Comparison of ENCODE assay signal across 1 cellular context in genomic region chr2:240892925-240893324, GRCh38.
TF ChIP-seq lines count a peak whose summit lies in the region.

No MANE protein-coding gene starts in this region.

TF ChIP-seq in HepG2, 621 proteins besides CTCF, POLR2A, EP300 and RAD21:
- TF ChIP-seq PCBP1 (IDR thresholded peaks at IDR 0.05; ENCODE audit: borderline replicate concordance, low read depth, low read length) (no peak), ZBTB44 (CRISPR knock-in tag; IDR thresholded peaks at IDR 0.05) (no peak), ZFX (CRISPR knock-in tag; IDR thresholded peaks at IDR 0.05; ENCODE audit: low read depth) (peak; percentile 45; the same call in 1 of the 2 replicates), YEATS2 (CRISPR knock-in tag; IDR thresholded peaks at IDR 0.05; ENCODE audit: borderline replicate concordance) (no peak), EEA1 (CRISPR knock-in tag; IDR thresholded peaks at IDR 0.05; ENCODE audit: borderline replicate concordance) (no peak), ZNF496 (CRISPR knock-in tag; IDR thresholded peaks at IDR 0.05; ENCODE audit: insufficient replicate concordance) (no peak), NAIF1 (CRISPR knock-in tag; IDR thresholded peaks at IDR 0.05; ENCODE audit: borderline replicate concordance) (no peak), CEBPG (CRISPR knock-in tag; IDR thresholded peaks at IDR 0.05) (no peak), HNF4G (IDR thresholded peaks at IDR 0.05; ENCODE audit: borderline replicate concordance, low read depth, low read length) (no peak), HNF4G (CRISPR knock-in tag; IDR thresholded peaks at IDR 0.05; ENCODE audit: borderline replicate concordance, low read depth) (no peak), HNRNPLL (IDR thresholded peaks at IDR 0.05; ENCODE audit: low read depth, low read length, poor library complexity, severe bottlenecking) (no peak), ZNF616 (CRISPR knock-in tag; IDR thresholded peaks at IDR 0.05; ENCODE audit: low read depth) (no peak)
- TF ChIP-seq, protein P1, sequence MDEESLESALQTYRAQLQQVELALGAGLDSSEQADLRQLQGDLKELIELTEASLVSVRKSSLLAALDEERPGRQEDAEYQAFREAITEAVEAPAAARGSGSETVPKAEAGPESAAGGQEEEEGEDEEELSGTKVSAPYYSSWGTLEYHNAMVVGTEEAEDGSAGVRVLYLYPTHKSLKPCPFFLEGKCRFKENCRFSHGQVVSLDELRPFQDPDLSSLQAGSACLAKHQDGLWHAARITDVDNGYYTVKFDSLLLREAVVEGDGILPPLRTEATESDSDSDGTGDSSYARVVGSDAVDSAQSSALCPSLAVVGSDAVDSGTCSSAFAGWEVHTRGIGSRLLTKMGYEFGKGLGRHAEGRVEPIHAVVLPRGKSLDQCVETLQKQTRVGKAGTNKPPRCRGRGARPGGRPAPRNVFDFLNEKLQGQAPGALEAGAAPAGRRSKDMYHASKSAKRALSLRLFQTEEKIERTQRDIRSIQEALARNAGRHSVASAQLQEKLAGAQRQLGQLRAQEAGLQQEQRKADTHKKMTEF (CRISPR knock-in tag; IDR thresholded peaks at IDR 0.05), result no peak
- TF ChIP-seq, protein P2, sequence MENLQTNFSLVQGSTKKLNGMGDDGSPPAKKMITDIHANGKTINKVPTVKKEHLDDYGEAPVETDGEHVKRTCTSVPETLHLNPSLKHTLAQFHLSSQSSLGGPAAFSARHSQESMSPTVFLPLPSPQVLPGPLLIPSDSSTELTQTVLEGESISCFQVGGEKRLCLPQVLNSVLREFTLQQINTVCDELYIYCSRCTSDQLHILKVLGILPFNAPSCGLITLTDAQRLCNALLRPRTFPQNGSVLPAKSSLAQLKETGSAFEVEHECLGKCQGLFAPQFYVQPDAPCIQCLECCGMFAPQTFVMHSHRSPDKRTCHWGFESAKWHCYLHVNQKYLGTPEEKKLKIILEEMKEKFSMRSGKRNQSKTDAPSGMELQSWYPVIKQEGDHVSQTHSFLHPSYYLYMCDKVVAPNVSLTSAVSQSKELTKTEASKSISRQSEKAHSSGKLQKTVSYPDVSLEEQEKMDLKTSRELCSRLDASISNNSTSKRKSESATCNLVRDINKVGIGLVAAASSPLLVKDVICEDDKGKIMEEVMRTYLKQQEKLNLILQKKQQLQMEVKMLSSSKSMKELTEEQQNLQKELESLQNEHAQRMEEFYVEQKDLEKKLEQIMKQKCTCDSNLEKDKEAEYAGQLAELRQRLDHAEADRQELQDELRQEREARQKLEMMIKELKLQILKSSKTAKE (CRISPR knock-in tag; IDR thresholded peaks at IDR 0.05; ENCODE audit: borderline replicate concordance), result no peak
- TF ChIP-seq, protein P3, sequence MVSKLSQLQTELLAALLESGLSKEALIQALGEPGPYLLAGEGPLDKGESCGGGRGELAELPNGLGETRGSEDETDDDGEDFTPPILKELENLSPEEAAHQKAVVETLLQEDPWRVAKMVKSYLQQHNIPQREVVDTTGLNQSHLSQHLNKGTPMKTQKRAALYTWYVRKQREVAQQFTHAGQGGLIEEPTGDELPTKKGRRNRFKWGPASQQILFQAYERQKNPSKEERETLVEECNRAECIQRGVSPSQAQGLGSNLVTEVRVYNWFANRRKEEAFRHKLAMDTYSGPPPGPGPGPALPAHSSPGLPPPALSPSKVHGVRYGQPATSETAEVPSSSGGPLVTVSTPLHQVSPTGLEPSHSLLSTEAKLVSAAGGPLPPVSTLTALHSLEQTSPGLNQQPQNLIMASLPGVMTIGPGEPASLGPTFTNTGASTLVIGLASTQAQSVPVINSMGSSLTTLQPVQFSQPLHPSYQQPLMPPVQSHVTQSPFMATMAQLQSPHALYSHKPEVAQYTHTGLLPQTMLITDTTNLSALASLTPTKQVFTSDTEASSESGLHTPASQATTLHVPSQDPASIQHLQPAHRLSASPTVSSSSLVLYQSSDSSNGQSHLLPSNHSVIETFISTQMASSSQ (IDR thresholded peaks at IDR 0.05; ENCODE audit: low read depth), result no peak
- TF ChIP-seq, protein P3 (CRISPR knock-in tag; IDR thresholded peaks at IDR 0.05; ENCODE audit: borderline replicate concordance), result no peak
- TF ChIP-seq, protein P4, sequence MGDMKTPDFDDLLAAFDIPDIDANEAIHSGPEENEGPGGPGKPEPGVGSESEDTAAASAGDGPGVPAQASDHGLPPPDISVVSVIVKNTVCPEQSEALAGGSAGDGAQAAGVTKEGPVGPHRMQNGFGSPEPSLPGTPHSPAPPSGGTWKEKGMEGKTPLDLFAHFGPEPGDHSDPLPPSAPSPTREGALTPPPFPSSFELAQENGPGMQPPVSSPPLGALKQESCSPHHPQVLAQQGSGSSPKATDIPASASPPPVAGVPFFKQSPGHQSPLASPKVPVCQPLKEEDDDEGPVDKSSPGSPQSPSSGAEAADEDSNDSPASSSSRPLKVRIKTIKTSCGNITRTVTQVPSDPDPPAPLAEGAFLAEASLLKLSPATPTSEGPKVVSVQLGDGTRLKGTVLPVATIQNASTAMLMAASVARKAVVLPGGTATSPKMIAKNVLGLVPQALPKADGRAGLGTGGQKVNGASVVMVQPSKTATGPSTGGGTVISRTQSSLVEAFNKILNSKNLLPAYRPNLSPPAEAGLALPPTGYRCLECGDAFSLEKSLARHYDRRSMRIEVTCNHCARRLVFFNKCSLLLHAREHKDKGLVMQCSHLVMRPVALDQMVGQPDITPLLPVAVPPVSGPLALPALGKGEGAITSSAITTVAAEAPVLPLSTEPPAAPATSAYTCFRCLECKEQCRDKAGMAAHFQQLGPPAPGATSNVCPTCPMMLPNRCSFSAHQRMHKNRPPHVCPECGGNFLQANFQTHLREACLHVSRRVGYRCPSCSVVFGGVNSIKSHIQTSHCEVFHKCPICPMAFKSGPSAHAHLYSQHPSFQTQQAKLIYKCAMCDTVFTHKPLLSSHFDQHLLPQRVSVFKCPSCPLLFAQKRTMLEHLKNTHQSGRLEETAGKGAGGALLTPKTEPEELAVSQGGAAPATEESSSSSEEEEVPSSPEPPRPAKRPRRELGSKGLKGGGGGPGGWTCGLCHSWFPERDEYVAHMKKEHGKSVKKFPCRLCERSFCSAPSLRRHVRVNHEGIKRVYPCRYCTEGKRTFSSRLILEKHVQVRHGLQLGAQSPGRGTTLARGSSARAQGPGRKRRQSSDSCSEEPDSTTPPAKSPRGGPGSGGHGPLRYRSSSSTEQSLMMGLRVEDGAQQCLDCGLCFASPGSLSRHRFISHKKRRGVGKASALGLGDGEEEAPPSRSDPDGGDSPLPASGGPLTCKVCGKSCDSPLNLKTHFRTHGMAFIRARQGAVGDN (CRISPR knock-in tag; IDR thresholded peaks at IDR 0.05), result peak; percentile 29; the same call in 1 of the 2 replicates
- TF ChIP-seq, protein P5, sequence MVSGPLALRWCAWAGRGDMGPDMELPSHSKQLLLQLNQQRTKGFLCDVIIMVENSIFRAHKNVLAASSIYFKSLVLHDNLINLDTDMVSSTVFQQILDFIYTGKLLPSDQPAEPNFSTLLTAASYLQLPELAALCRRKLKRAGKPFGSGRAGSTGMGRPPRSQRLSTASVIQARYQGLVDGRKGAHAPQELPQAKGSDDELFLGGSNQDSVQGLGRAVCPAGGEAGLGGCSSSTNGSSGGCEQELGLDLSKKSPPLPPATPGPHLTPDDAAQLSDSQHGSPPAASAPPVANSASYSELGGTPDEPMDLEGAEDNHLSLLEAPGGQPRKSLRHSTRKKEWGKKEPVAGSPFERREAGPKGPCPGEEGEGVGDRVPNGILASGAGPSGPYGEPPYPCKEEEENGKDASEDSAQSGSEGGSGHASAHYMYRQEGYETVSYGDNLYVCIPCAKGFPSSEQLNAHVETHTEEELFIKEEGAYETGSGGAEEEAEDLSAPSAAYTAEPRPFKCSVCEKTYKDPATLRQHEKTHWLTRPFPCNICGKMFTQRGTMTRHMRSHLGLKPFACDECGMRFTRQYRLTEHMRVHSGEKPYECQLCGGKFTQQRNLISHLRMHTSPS (CRISPR knock-in tag; IDR thresholded peaks at IDR 0.05; ENCODE audit: low read depth), result 0 out of 2 replicates have a peak, but pooled peaks have one; percentile 19
